14 cellular contexts compared by ENCODE assay signal in genomic region chr14:49240383-49240782, GRCh38.
"Had no signal": no experiment of that assay in that cellular context is flagged by ENCODE, and none has a peak within 500 bp of the region (broad histone marks: within the 10 kb centered on the region; RNA-seq: fewer than 3 reads in every experiment).

No MANE protein-coding gene starts in this region.

- DNase-seq: activated B cell treated with CpG ODN at 0.5 μM for 24 hours; activated CD4-positive, alpha-beta T cell treated with anti-CD3 and anti-CD28 coated beads for 48 hours; activated CD8-positive, alpha-beta memory T cell treated with anti-CD3 and anti-CD28 coated beads, Interleukin-2, amount 50 U/mL, for 48 hours; activated naive CD8-positive, alpha-beta T cell treated with anti-CD3 and anti-CD28 coated beads for 36 hours; amygdala; cortex of kidney; effector CD4-positive, alpha-beta T cell; foreskin fibroblast; psoas muscle; stimulated activated CD4-positive, alpha-beta T cell treated with anti-CD3 and anti-CD28 coated beads, Interleukin-1b, Interleukin-23, amount 100 ng/mL, for 48 hours; stomach; testis; upper lobe of right lung had no signal

- FAIRE-seq: TTC549 had no signal

- H3K27ac ChIP-seq: psoas muscle, stomach, testis, upper lobe of right lung had no signal
